Comparison of ENCODE assay signal across 9 cellular contexts in the genomic region with DNA sequence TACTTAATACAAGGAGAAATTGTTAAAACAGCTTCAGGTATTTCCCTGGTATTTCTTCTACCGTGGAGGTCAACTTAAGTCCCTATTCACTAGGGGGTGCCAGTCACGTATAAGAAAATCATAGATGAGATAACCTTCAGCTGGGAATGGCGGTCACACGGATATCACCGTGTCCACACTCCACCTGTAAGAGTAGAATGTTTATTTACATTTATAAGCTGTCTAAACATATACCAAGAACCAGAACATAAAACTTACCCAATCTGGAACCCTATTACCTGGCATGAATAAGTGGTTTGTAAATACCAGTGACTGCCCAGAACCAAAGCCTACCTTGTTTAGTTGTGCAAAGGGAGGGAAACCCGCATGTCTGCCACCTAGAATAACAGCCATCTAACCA. TPM values are rescaled to one million over a fixed set of nuclear protein-coding genes. Genes with fewer than 3 reads are reported as not detected.
DNase-seq lines count a peak whose midpoint lies in the region; ATAC-seq, FAIRE-seq and TF ChIP-seq lines count a peak whose summit lies in the region.
"Had no signal": no experiment of that assay in that cellular context is flagged by ENCODE, and none has a peak within 500 bp of the region (broad histone marks: within the 10 kb centered on the region; RNA-seq: fewer than 3 reads in every experiment).

No MANE protein-coding gene starts in this region.

- no peaks in the 10 kb centered on the region for H3K79me2 ChIP-seq in endothelial cell of umbilical vein (ENCODE audit: control insufficient read depth, insufficient read depth, low read length)

- no peaks in the 10 kb centered on the region for H3K36me3 Mint-ChIP-seq in nephron progenitor cell (ENCODE audit: low read depth)

- H3K9ac ChIP-seq in endothelial cell of umbilical vein (replicated peaks; ENCODE audit: extremely low read depth, insufficient read depth, low read length) = no peak overlapping the region

- H4K20me1 ChIP-seq in endothelial cell of umbilical vein (replicated peaks; ENCODE audit: control insufficient read depth, extremely low read depth, insufficient read depth, low read length) = no peaks in the 10 kb centered on the region

- no peaks in the 10 kb centered on the region for H3K36me3 ChIP-seq in BJ (ENCODE audit: control insufficient read depth, insufficient read depth, low read length)
- no peaks in the 10 kb centered on the region for H3K36me3 ChIP-seq in endothelial cell of umbilical vein (ENCODE audit: control insufficient read depth in 2 of 2, extremely low read depth in 1 of 2, insufficient read depth in 2 of 2, low read length in 2 of 2)

- peak; percentile 70 for ATAC-seq in GM18499 (IDR thresholded peaks at IDR 0.05; ENCODE audit: insufficient read depth, unreplicated experiment)
- peak; percentile 66 for ATAC-seq in HG02973 (IDR thresholded peaks at IDR 0.05; ENCODE audit: unreplicated experiment)
- ATAC-seq in GM21360 (IDR thresholded peaks at IDR 0.05; ENCODE audit: unreplicated experiment) = no peak

- POLR2A ChIA-PET in BJ (lab: Charles Lee) (no interaction called here), endothelial cell of umbilical vein (lab: Charles Lee) (no interaction called here)

- H3K4me1 ChIP-seq in endothelial cell of umbilical vein (ENCODE audit: control insufficient read depth, extremely low read depth, insufficient read depth, low read length) = peaks cover 13% of the 10 kb centered on the region

- BruUV-seq in endothelial cell of umbilical vein (replicated peaks; lab: Mats Ljungman, UMichigan) = no TSS peak

- no peak overlapping the region for H2AFZ ChIP-seq in endothelial cell of umbilical vein (ENCODE audit: low read depth, low read length)

- no peak overlapping the region for H3K27ac ChIP-seq in endothelial cell of umbilical vein (ENCODE audit: insufficient read depth, low read depth, low read length)

- H3K9me3 ChIP-seq in endothelial cell of umbilical vein (replicated peaks; ENCODE audit: control insufficient read depth, insufficient read depth, low read length) = no peaks in the 10 kb centered on the region

- H3K4me1 Mint-ChIP-seq in nephron progenitor cell = peaks cover 22% of the 10 kb centered on the region

- no peak overlapping the region for H3K4me2 ChIP-seq in endothelial cell of umbilical vein (ENCODE audit: insufficient read depth, low read length)

- no peak for FAIRE-seq in endothelial cell of umbilical vein (lab: Jason Lieb, UNC)

- intact Hi-C loops in endothelial cell of umbilical vein (cut with micrococcal nuclease) = loop anchor here (1.0 to 10.0 kb wide), 2 partner anchors 145 to 506 kb away; no protein-coding TSS in a partner anchor

- peaks cover 20% of the 10 kb centered on the region for H3K27me3 Mint-ChIP-seq in nephron progenitor cell (ENCODE audit: low read depth, poor library complexity)

- H3K9me3 Mint-ChIP-seq in nephron progenitor cell = no peaks in the 10 kb centered on the region
- H3K9me3 Mint-ChIP-seq: activated B cell treated with CpG ODN at 0.5 μM for 24 hours had no signal

- no peaks in the 10 kb centered on the region for H3K9me1 ChIP-seq in endothelial cell of umbilical vein (replicated peaks; ENCODE audit: control insufficient read depth, extremely low read depth, insufficient read depth, low read length)

- H3K4me3 ChIP-seq in BJ (ENCODE audit: low read depth, low read length) (no peak overlapping the region), endothelial cell of umbilical vein (replicated peaks in 1 of 3; ENCODE audit: insufficient read depth in 1 of 3, low read depth in 1 of 3, low read length in 3 of 3) (no peak overlapping the region)

- TF ChIP-seq CTCF in BJ (IDR thresholded peaks at IDR 0.05; ENCODE audit: insufficient read depth, low read depth, low read length) = peak; percentile 65
- peak; percentile 41 to 49 for TF ChIP-seq CTCF in endothelial cell of umbilical vein (IDR thresholded peaks at IDR 0.05; ENCODE audit: extremely low read depth in 1 of 2, insufficient read depth in 1 of 2, low read depth in 1 of 2, low read length in 2 of 2)
- peak; percentile 60 for TF ChIP-seq CTCF in nephron progenitor cell (IDR thresholded peaks at IDR 0.05)

- dilution Hi-C loops in endothelial cell of umbilical vein (cut with MboI; ENCODE audit: extremely low pct_ligation_motif_present, low sequenced_read_pairs) = no loop called here

- H3K4me3 Mint-ChIP-seq in nephron progenitor cell = no peak overlapping the region
- H3K4me3 Mint-ChIP-seq: activated B cell treated with CpG ODN at 0.5 μM for 24 hours had no signal

- H3K27ac Mint-ChIP-seq in nephron progenitor cell = no peak overlapping the region
- H3K27ac Mint-ChIP-seq: activated B cell treated with CpG ODN at 0.5 μM for 24 hours had no signal

- TF ChIP-seq POLR2A in endothelial cell of umbilical vein (IDR thresholded peaks at IDR 0.05; ENCODE audit: low read depth, low read length) = no peak

- no peaks in the 10 kb centered on the region; the same call in none of the 2 replicates for H3K27me3 ChIP-seq in BJ (ENCODE audit: control insufficient read depth, insufficient read depth, low read length)
- H3K27me3 ChIP-seq in endothelial cell of umbilical vein (ENCODE audit: control insufficient read depth in 2 of 2, insufficient read depth in 2 of 2, low read length in 2 of 2) = peaks cover 8 to 31% of the 10 kb centered on the region in 2 experiments

- CTCF ChIA-PET in BJ (lab: Yijun Ruan, JAX) (interaction anchor here (0.5 to 2.1 kb wide), 22 partner anchors 12 to 230 kb away, joined by 3 to 14 read pairs (median 3); a partner anchor contains a TSS), endothelial cell of umbilical vein (lab: Charles Lee) (interaction anchor here (0.6 to 2.5 kb wide), 40 partner anchors 9 to 1805 kb away, joined by 3 to 82 read pairs (median 5); a partner anchor contains a TSS)

- DNase-seq in BJ (ENCODE audit: low read depth) (no peak), NCI-H2171 treated with DMSO at 0.1 percent for 48 hours (lab: John Stamatoyannopoulos, UW) (peak; percentile 31), UCSD-AML1 (lab: John Stamatoyannopoulos, UW; ENCODE audit: unreplicated experiment) (peak; percentile 19), endothelial cell of umbilical vein (ENCODE audit: low read depth, low spot score) (peak; percentile 53), nephron progenitor cell (peak; percentile 51)
- DNase-seq: activated B cell treated with CpG ODN at 0.5 μM for 24 hours had no signal

TF ChIP-seq in endothelial cell of umbilical vein, 7 proteins besides CTCF, POLR2A, EP300 and RAD21:
- TF ChIP-seq POLR2AphosphoS5 (IDR thresholded peaks at IDR 0.05; ENCODE audit: insufficient read depth, low read depth, low read length) = no peak
- no peak for TF ChIP-seq FOS (IDR thresholded peaks at IDR 0.05; ENCODE audit: borderline replicate concordance, insufficient read depth, low read length)
- TF ChIP-seq EZH2 (IDR thresholded peaks at IDR 0.05; ENCODE audit: borderline replicate concordance, low read depth, low read length, severe bottlenecking) = no peak
- no peak for TF ChIP-seq MYC (IDR thresholded peaks at IDR 0.05; ENCODE audit: low read depth, low read length)
- TF ChIP-seq JUN (IDR thresholded peaks at IDR 0.05; ENCODE audit: borderline replicate concordance, insufficient read depth, insufficient read length, low read depth) = no peak
- TF ChIP-seq GATA2 (IDR thresholded peaks at IDR 0.05; ENCODE audit: insufficient read depth, insufficient read length, low read depth, low read length) = no peak
- TF ChIP-seq, protein P1, sequence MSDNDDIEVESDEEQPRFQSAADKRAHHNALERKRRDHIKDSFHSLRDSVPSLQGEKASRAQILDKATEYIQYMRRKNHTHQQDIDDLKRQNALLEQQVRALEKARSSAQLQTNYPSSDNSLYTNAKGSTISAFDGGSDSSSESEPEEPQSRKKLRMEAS (IDR thresholded peaks at IDR 0.05; ENCODE audit: insufficient read depth, insufficient read length) = no peak
TF ChIP-seq in endothelial cell of umbilical vein: peak in this region for 0.

RNA-seq across cellular contexts. Expression of a gene that starts 1.9 kb away (rescaled TPM):
- polyA plus RNA-seq in BJ (2011; rRNA removed) (0.40 and 0.69 TPM in 2 replicates), endothelial cell of umbilical vein (0.57 and 0.98 TPM in 2 replicates)
- polyA minus RNA-seq in BJ (2011; rRNA and poly(A)+ RNA removed) = 0.76 and 1.2 TPM in 2 replicates
- 3.3 and 4.1 TPM in 2 replicates for total RNA-seq in endothelial cell of umbilical vein
- 0.85 and 0.97 TPM in 2 replicates for polyA plus RNA-seq in endothelial cell of umbilical vein (2011; cell fraction: cytosol; rRNA removed)
- polyA plus RNA-seq in endothelial cell of umbilical vein (2011; cell fraction: nucleus; rRNA removed) = 0.83 and 1.1 TPM in 2 replicates
- 2.8 and 3.8 TPM in 2 replicates for polyA plus RNA-seq in endothelial cell of umbilical vein (2012)
- 1.2 and 2.5 TPM in 2 replicates for polyA minus RNA-seq in endothelial cell of umbilical vein
- not detected for polyA minus RNA-seq in endothelial cell of umbilical vein (2011; cell fraction: cytosol; rRNA and poly(A)+ RNA removed)
- polyA minus RNA-seq in endothelial cell of umbilical vein (2011; cell fraction: nucleus; rRNA and poly(A)+ RNA removed) = 1.1 and 1.2 TPM in 2 replicates
- total RNA-seq: activated B cell treated with CpG ODN at 0.5 μM for 24 hours had no signal

RNA-seq across cellular contexts. Expression of a gene that starts 55.2 kb away (rescaled TPM):
- polyA plus RNA-seq in BJ (2011; rRNA removed) = 5.1 and 10.5 TPM in 2 replicates
- polyA minus RNA-seq in BJ (2011; rRNA and poly(A)+ RNA removed) = 4.8 and 5.3 TPM in 2 replicates
- 23.6 and 29.4 TPM in 2 replicates for total RNA-seq in endothelial cell of umbilical vein
- polyA plus RNA-seq in endothelial cell of umbilical vein = 2.9 and 4.1 TPM in 2 replicates
- 7.8 and 8.8 TPM in 2 replicates for polyA plus RNA-seq in endothelial cell of umbilical vein (2011; cell fraction: cytosol; rRNA removed)
- 14.1 and 21.0 TPM in 2 replicates for polyA plus RNA-seq in endothelial cell of umbilical vein (2011; cell fraction: nucleus; rRNA removed)
- 6.1 and 20.6 TPM in 2 replicates for polyA plus RNA-seq in endothelial cell of umbilical vein (2012)
- 6.3 and 6.9 TPM in 2 replicates for polyA minus RNA-seq in endothelial cell of umbilical vein
- polyA minus RNA-seq in endothelial cell of umbilical vein (2011; cell fraction: cytosol; rRNA and poly(A)+ RNA removed) = 19.8 TPM
- polyA minus RNA-seq in endothelial cell of umbilical vein (2011; cell fraction: nucleus; rRNA and poly(A)+ RNA removed) = 12.1 and 16.0 TPM in 2 replicates
